11 cellular contexts compared by ENCODE assay signal in genomic region chr19:43634877-43635560, GRCh38. TPM values are rescaled to one million over a fixed set of nuclear protein-coding genes. Genes with fewer than 3 reads are reported as not detected.
DNase-seq lines count a peak whose midpoint lies in the region; ATAC-seq and TF ChIP-seq lines count a peak whose summit lies in the region.
"Had no signal": no experiment of that assay in that cellular context is flagged by ENCODE, and none has a peak within 500 bp of the region (broad histone marks: within the 10 kb centered on the region; RNA-seq: fewer than 3 reads in every experiment).

No MANE protein-coding gene starts in this region.

- 10% methylated on average over 16 of the region's 17 CpGs for WGBS in hepatocyte (ENCODE audit: low lambda C conversion rate, missing lambda C conversion rate)

- POLR2A ChIA-PET in PC-3 (lab: Charles Lee; ENCODE audit: unreplicated experiment): no interaction called here

- peak overlapping the region; percentile 78 for H3K4me2 ChIP-seq in hepatocyte
- no peak overlapping the region for H3K4me2 ChIP-seq in PC-3 (ENCODE audit: low read length)
- H3K4me2 ChIP-seq: PC-9 had no signal

- no peaks in the 10 kb centered on the region for H3K36me3 ChIP-seq in ES-I3 (ENCODE audit: insufficient read depth, low read length)
- no peaks in the 10 kb centered on the region for H3K36me3 ChIP-seq in hepatocyte (replicated peaks; ENCODE audit: insufficient read depth, low read depth)
- no peaks in the 10 kb centered on the region for H3K36me3 ChIP-seq in PC-3 (ENCODE audit: low read depth, low read length)

- TF ChIP-seq CTCF in hepatocyte (IDR thresholded peaks at IDR 0.05; ENCODE audit: poor library complexity) (no peak), PC-3 (conservative IDR thresholded peaks at IDR 0.05; ENCODE audit: low read depth, low read length) (no peak)

- peaks cover 6 to 7% of the 10 kb centered on the region in 2 donors for H3K4me1 Mint-ChIP-seq in immature natural killer cell

- H3K4me3 Mint-ChIP-seq in immature natural killer cell: no peak overlapping the region
- H3K4me3 Mint-ChIP-seq: activated CD4-positive, alpha-beta T cell treated with anti-CD3 and anti-CD28 coated beads, Interleukin-2, amount 10 ng/mL, durations not matched to agents 7 days and 5 days had no signal

- H3K9me2 ChIP-seq in hepatocyte (replicated peaks; ENCODE audit: insufficient read depth): no peaks in the 10 kb centered on the region
- no peaks in the 10 kb centered on the region for H3K9me2 ChIP-seq in PC-3 (replicated peaks; ENCODE audit: low read length)

- peaks cover 16% of the 10 kb centered on the region for H3K4me1 ChIP-seq in ES-I3 (ENCODE audit: insufficient read depth, low read length)
- H3K4me1 ChIP-seq in hepatocyte (ENCODE audit: insufficient read depth): peaks cover 19% of the 10 kb centered on the region
- no peaks in the 10 kb centered on the region; the same call in 1 of the 2 replicates for H3K4me1 ChIP-seq in PC-3 (ENCODE audit: insufficient read depth, low read length)

- intact Hi-C loops in posterior cingulate gyrus (cut with DNase I): no loop called here
- intact Hi-C loops in PC-3 (cut with micrococcal nuclease): no loop called here

- no TSS peak for BruUV-seq in PC-3 (replicated peaks; lab: Mats Ljungman, UMichigan)

- peaks cover 0 to 5% (median 0%) of the 10 kb centered on the region in 3 donors for H3K36me3 Mint-ChIP-seq in immature natural killer cell

- DNase-seq in amygdala (lab: John Stamatoyannopoulos, UW) (peak in 53 of 56 donors; percentile 12 to 84 (median 64)), hepatocyte (ENCODE audit: low spot score) (peak; percentile 63), posterior cingulate gyrus (peak in 8 of 10 donors; percentile 46 to 94 (median 70)), HPDE6-E6E7 (ENCODE audit: extremely low spot score) (no peak), immature natural killer cell (no peak), PC-3 (no peak)
- DNase-seq in activated CD4-positive, CD25-positive, alpha-beta regulatory T cell (lab: John Stamatoyannopoulos, UW): no peak
- DNase-seq: activated CD4-positive, alpha-beta T cell treated with anti-CD3 and anti-CD28 coated beads, Interleukin-2, amount 10 ng/mL, durations not matched to agents 7 days and 5 days; DMS 273 treated with DMSO at 0.1 percent for 48 hours; PC-9 had no signal

- H3K27ac Mint-ChIP-seq in immature natural killer cell: no peak overlapping the region
- H3K27ac Mint-ChIP-seq: activated CD4-positive, alpha-beta T cell treated with anti-CD3 and anti-CD28 coated beads, Interleukin-2, amount 10 ng/mL, durations not matched to agents 7 days and 5 days had no signal

- H3K9me3 ChIP-seq in ES-I3 (ENCODE audit: control insufficient read depth, insufficient read depth, low read length): no peaks in the 10 kb centered on the region
- no peaks in the 10 kb centered on the region for H3K9me3 ChIP-seq in hepatocyte (ENCODE audit: low read depth)
- no peaks in the 10 kb centered on the region for H3K9me3 ChIP-seq in PC-3 (ENCODE audit: low read length)

- peaks cover 3 to 20% (median 20%) of the 10 kb centered on the region in 3 donors for H3K27me3 Mint-ChIP-seq in immature natural killer cell (ENCODE audit: low read depth in 3 of 3)

- H3K79me2 ChIP-seq in hepatocyte: no peaks in the 10 kb centered on the region
- H3K79me2 ChIP-seq in PC-3 (ENCODE audit: low read length): no peaks in the 10 kb centered on the region

- H3K27me3 ChIP-seq in hepatocyte (no peaks in the 10 kb centered on the region), PC-3 (ENCODE audit: low read length) (no peaks in the 10 kb centered on the region)

- CTCF ChIA-PET in PC-3 (lab: Charles Lee): interaction anchor here (0.5 kb wide), 1 partner anchor 107 kb away, joined by 5 read pairs; no protein-coding TSS in a partner anchor

- peak overlapping the region; percentile 73 for H2AFZ ChIP-seq in hepatocyte
- H2AFZ ChIP-seq in PC-3 (ENCODE audit: low read length): no peak overlapping the region
- H2AFZ ChIP-seq: PC-9 had no signal

- no peaks in the 10 kb centered on the region for H4K20me1 ChIP-seq in hepatocyte (ENCODE audit: insufficient read depth, poor library complexity, severe bottlenecking)
- H4K20me1 ChIP-seq in PC-3 (ENCODE audit: low read length): no peaks in the 10 kb centered on the region

- H3K4me3 ChIP-seq in hepatocyte: peak overlapping the region; percentile 30
- H3K4me3 ChIP-seq in PC-3 (ENCODE audit: low read length): no peak overlapping the region
- H3K4me3 ChIP-seq: PC-9 had no signal

- peak overlapping the region; percentile 70 for H3K27ac ChIP-seq in hepatocyte
- H3K27ac ChIP-seq in PC-3 (ENCODE audit: low read length): no peak overlapping the region
- H3K27ac ChIP-seq: PC-9 had no signal

- H3K9ac ChIP-seq in ES-I3 (ENCODE audit: low read depth, low read length) (peak overlapping the region; percentile 68), PC-3 (ENCODE audit: low read length) (no peak overlapping the region)

- ATAC-seq in PC-3: no peak

- no peaks in the 10 kb centered on the region for H3F3A ChIP-seq in PC-3 (ENCODE audit: low read length, unreplicated experiment)

- H3K9me3 Mint-ChIP-seq in immature natural killer cell: peaks cover 0 to 2% (median 0%) of the 10 kb centered on the region in 6 donors
- H3K9me3 Mint-ChIP-seq: activated CD4-positive, alpha-beta T cell treated with anti-CD3 and anti-CD28 coated beads, Interleukin-2, amount 10 ng/mL, durations not matched to agents 7 days and 5 days had no signal

RNA-seq across cellular contexts. Expression of gene CADM4, which starts 4.6 kb away (rescaled TPM):
- total RNA-seq in hepatocyte: 22.7 and 24.4 TPM in 2 replicates
- 16.6 and 17.1 TPM in 2 replicates for polyA plus RNA-seq in hepatocyte
- under 1 TPM in 1 of 3 donors, not detected in 2; 0.10 TPM for polyA plus RNA-seq in immature natural killer cell
- 13.7 and 15.0 TPM in 2 replicates for total RNA-seq in PC-3 (2014; rRNA removed)

RNA-seq across cellular contexts. Expression of gene ZNF428, which starts 15.6 kb away (rescaled TPM):
- total RNA-seq in hepatocyte (35.9 and 40.2 TPM in 2 replicates), PC-3 (2014; rRNA removed) (46.8 and 54.0 TPM in 2 replicates)
- polyA plus RNA-seq in hepatocyte (73.9 and 74.9 TPM in 2 replicates), immature natural killer cell (10 to 100 TPM; 10.6 to 28.5 (median 19.7) TPM)

RNA-seq across cellular contexts. Expression of gene SRRM5, which starts 23.1 kb away (rescaled TPM):
- total RNA-seq in hepatocyte (0.27 TPM in 1 of 2 replicates, not detected in the other), PC-3 (2014; rRNA removed) (0.11 and 0.12 TPM in 2 replicates)
- polyA plus RNA-seq in hepatocyte (0.24 and 0.79 TPM in 2 replicates), immature natural killer cell (under 1 TPM in 2 of 3 donors, not detected in 1; 0.43 to 0.86 TPM)

RNA-seq across cellular contexts. Expression of gene PLAUR, which starts 35.0 kb away (rescaled TPM):
- total RNA-seq in hepatocyte: 25.0 and 28.0 TPM in 2 replicates
- polyA plus RNA-seq in hepatocyte: 57.8 and 65.1 TPM in 2 replicates
- 1 to 10 TPM; 3.4 to 6.1 (median 5.7) TPM for polyA plus RNA-seq in immature natural killer cell
- 208 and 241 TPM in 2 replicates for total RNA-seq in PC-3 (2014; rRNA removed)

RNA-seq across cellular contexts. Expression of gene ZNF576, which starts 38.6 kb away (rescaled TPM):
- total RNA-seq in hepatocyte (12.8 and 16.2 TPM in 2 replicates), PC-3 (2014; rRNA removed) (10.9 and 14.7 TPM in 2 replicates)
- polyA plus RNA-seq in hepatocyte (16.1 and 18.1 TPM in 2 replicates), immature natural killer cell (10 to 100 TPM in 1 of 3 donors, 1 to 10 TPM in 2; 6.7 to 12.8 (median 7.1) TPM)

Comparison
In these comparisons a context has a peak if more than half of its experiments do, and no peak if none do; other contexts are left out.
1. DNase-seq: peak in amygdala (53 of 56), hepatocyte (single experiment) and posterior cingulate gyrus (8 of 10); none in activated CD4-positive, CD25-positive, alpha-beta regulatory T cell (0 of 4), HPDE6-E6E7 (single experiment), immature natural killer cell (0 of 3) and PC-3 (single experiment).